22 cellular contexts compared by ENCODE assay signal in genomic region chr4:156230151-156230550, GRCh38.
DNase-seq lines count a peak whose midpoint lies in the region; ATAC-seq and TF ChIP-seq lines count a peak whose summit lies in the region.
"Had no signal": no experiment of that assay in that cellular context is flagged by ENCODE, and none has a peak within 500 bp of the region (broad histone marks: within the 10 kb centered on the region; RNA-seq: fewer than 3 reads in every experiment).

No MANE protein-coding gene starts in this region.

- DNase-seq in DMS79 (lab: John Stamatoyannopoulos, UW) (peak; percentile 65), DMS79 treated with DMSO at 0.1 percent for 48 hours (lab: John Stamatoyannopoulos, UW) (no peak), fibroblast of peridontal ligament (ENCODE audit: extremely low read depth) (peak; percentile 54), neural progenitor cell (ENCODE audit: low spot score) (no peak), cardiac septum (ENCODE audit: low spot score) (no peak), RKO (ENCODE audit: low spot score) (no peak)
- DNase-seq: ACHN; CD4-positive, CD25-positive, alpha-beta regulatory T cell; HCEC 1CT; Karpas-422; NCI-H1092 treated with DMSO at 0.1 percent for 48 hours; NCI-H1436 treated with DMSO at 0.1 percent for 48 hours; NCI-H2107; NCI-H446 treated with DMSO at 0.1 percent for 48 hours; NCI-H526; NCI-H82; NK-92 treated with Interleukin-12 subunit alpha and Interleukin-12 subunit beta, amount 100 ng/mL, for 24 hours; SHP77 had no signal

- H3F3A ChIP-seq in neural progenitor cell (ENCODE audit: low read depth), result no peaks in the 10 kb centered on the region

- H2AFZ ChIP-seq in neural progenitor cell (replicated peaks), result peak overlapping the region; percentile 42

- no peaks in the 10 kb centered on the region for H3K36me3 ChIP-seq in neural progenitor cell
- H3K36me3 ChIP-seq: BLaER1 had no signal

- no peak overlapping the region for H3K9ac ChIP-seq in neural progenitor cell
- H3K9ac ChIP-seq: BLaER1 had no signal

- no peak overlapping the region for H3K27ac Mint-ChIP-seq in neural progenitor cell
- H3K27ac Mint-ChIP-seq: CD4-positive, CD25-positive, alpha-beta regulatory T cell had no signal

- H3K4me1 Mint-ChIP-seq in neural progenitor cell, result peaks cover 11% of the 10 kb centered on the region
- H3K4me1 Mint-ChIP-seq: CD4-positive, CD25-positive, alpha-beta regulatory T cell had no signal

- no peak overlapping the region for H3K4me3 ChIP-seq in neural progenitor cell
- H3K4me3 ChIP-seq: BLaER1 had no signal

- H3K36me3 Mint-ChIP-seq in neural progenitor cell, result no peaks in the 10 kb centered on the region
- H3K36me3 Mint-ChIP-seq: CD4-positive, CD25-positive, alpha-beta regulatory T cell had no signal

- no peaks in the 10 kb centered on the region for H4K20me1 ChIP-seq in neural progenitor cell (ENCODE audit: low read depth)
- H4K20me1 ChIP-seq: BLaER1 had no signal

- H3K79me2 ChIP-seq in neural progenitor cell (ENCODE audit: low read depth), result no peaks in the 10 kb centered on the region

- peaks cover 4% of the 10 kb centered on the region for H3K27me3 Mint-ChIP-seq in neural progenitor cell (ENCODE audit: insufficient read depth, low read depth)
- H3K27me3 Mint-ChIP-seq: CD4-positive, CD25-positive, alpha-beta regulatory T cell had no signal

- intact Hi-C loops in cardiac septum (cut with DNase I), result no loop called here

- no peak for TF ChIP-seq CTCF in neural progenitor cell (IDR thresholded peaks at IDR 0.05)

- no peaks in the 10 kb centered on the region for H3K4me1 ChIP-seq in neural progenitor cell
- H3K4me1 ChIP-seq: BLaER1 had no signal

- H3K4me2 ChIP-seq in neural progenitor cell, result no peak overlapping the region
- H3K4me2 ChIP-seq: BLaER1 had no signal

- no peaks in the 10 kb centered on the region for H3K9me3 Mint-ChIP-seq in neural progenitor cell

- H3K27me3 ChIP-seq in neural progenitor cell, result no peaks in the 10 kb centered on the region
- H3K27me3 ChIP-seq: BLaER1 had no signal

- H3K4me3 Mint-ChIP-seq in neural progenitor cell, result no peak overlapping the region
- H3K4me3 Mint-ChIP-seq: CD4-positive, CD25-positive, alpha-beta regulatory T cell had no signal

- ATAC-seq in HG03280 (IDR thresholded peaks at IDR 0.05; ENCODE audit: unreplicated experiment), result no peak

- no peak overlapping the region for H3K27ac ChIP-seq in neural progenitor cell
- H3K27ac ChIP-seq: 22Rv1, BLaER1, RWPE1 had no signal

- no peaks in the 10 kb centered on the region for H3K9me3 ChIP-seq in neural progenitor cell (ENCODE audit: low read depth)
- H3K9me3 ChIP-seq: BLaER1 had no signal

Comparison
In these comparisons a context has a peak if more than half of its experiments do, and no peak if none do; other contexts are left out.
1. DNase-seq: peak in DMS79 (single experiment) and fibroblast of peridontal ligament (single experiment); none in DMS79 treated with DMSO at 0.1 percent for 48 hours (single experiment), neural progenitor cell (single experiment), cardiac septum (single experiment) and RKO (single experiment).